Comparison of ENCODE assay signal across 8 cellular contexts in the genomic region with DNA sequence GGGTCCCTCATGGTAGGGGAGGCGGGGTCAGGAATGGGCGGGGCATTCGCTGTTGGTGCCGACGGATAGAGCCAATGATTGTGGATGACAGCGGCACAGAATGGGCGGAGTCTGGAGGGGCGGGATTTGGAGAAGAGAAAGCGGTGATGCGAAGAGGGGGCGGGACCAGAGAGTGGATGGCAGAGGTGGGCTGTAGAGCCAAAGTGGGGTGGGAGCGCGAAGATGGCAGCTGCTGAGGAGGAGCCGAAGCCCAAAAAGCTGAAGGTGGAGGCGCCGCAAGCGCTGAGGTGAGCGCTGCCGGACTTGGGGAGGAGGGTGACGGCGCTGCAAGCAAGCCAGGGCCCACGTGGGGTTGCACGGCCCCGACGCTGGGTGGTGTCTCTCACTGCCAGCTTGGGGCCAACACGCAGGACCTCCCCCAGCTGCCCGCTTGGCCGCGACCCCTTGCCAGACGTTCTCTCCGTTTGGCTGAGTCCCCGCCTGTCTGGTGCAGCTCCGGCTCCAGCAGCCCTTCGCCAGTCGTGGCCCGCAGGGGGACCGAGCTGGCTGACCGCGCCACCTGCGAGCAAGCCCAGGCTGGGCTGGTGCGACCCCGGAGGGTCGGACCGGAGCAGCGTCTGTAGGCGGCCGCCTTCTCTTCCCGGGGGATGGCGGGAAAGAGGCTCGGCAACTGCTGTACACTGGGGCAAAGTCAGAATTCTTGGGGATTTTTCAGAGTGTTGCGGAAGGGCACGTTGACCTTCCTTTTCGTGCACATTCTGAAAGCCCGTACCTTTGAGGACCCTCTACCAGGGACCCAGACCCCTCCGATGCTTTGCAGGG. TPM values are rescaled to one million over a fixed set of nuclear protein-coding genes. Genes with fewer than 3 reads are reported as not detected.
DNase-seq lines count a peak whose midpoint lies in the region; ATAC-seq, FAIRE-seq and TF ChIP-seq lines count a peak whose summit lies in the region.

Gene ADK (plus strand): TSS at position 165 of the 822 bp plus-strand sequence. CDS start 58 bp downstream, at position 223.

- peak; percentile 85 for DNase-seq in D721Med (ENCODE audit: insufficient read length, low spot score)
- peak; percentile 96 for DNase-seq in HT1080 (ENCODE audit: low read depth)
- DNase-seq in PC-3, result peak; percentile 100
- DNase-seq in activated T-cell treated with anti-CD3 and anti-CD28 coated beads for 48 hours (ENCODE audit: low read depth), result peak; percentile 99
- peak; percentile 89 for DNase-seq in epithelial cell of proximal tubule (ENCODE audit: low read depth)
- DNase-seq in stimulated activated CD8-positive, alpha-beta memory T cell treated with anti-CD3 and anti-CD28 coated beads, Interleukin-7, amount 100 ng/mL, for 1 hour (ENCODE audit: low read depth in 2 of 2), result peak; percentile 99 to 100

- H3F3A ChIP-seq in PC-3 (ENCODE audit: low read length, unreplicated experiment), result no peaks in the 10 kb centered on the region

- H3K27me3 ChIP-seq in PC-3 (ENCODE audit: low read length) (no peaks in the 10 kb centered on the region), mucosa of stomach (ENCODE audit: control insufficient read depth, insufficient read depth, low read length) (no peaks in the 10 kb centered on the region)

- peak within 1 kb of the TSS; percentile 54 for H3K27ac ChIP-seq in PC-3 (ENCODE audit: low read length)

- CTCF ChIA-PET in PC-3 (lab: Charles Lee), result interaction anchor here (0.8 to 2.5 kb wide), 5 partner anchors 25 to 271 kb away, joined by 3 to 16 read pairs (median 3); no protein-coding TSS in a partner anchor

- peak within 1 kb of the TSS; percentile 62 for H2AFZ ChIP-seq in PC-3 (ENCODE audit: low read length)

- H3K9me2 ChIP-seq in PC-3 (replicated peaks; ENCODE audit: low read length), result no peaks in the 10 kb centered on the region

- ATAC-seq in GM21360 (IDR thresholded peaks at IDR 0.05; ENCODE audit: unreplicated experiment) (peak; percentile 84), PC-3 (peak; percentile 89)

- intact Hi-C loops in PC-3 (cut with micrococcal nuclease), result loop anchor here (1.0 kb wide), 4 partner anchors 25 to 83 kb away; no protein-coding TSS in a partner anchor

- no peak for TF ChIP-seq CTCF in D721Med (IDR thresholded peaks at IDR 0.05; ENCODE audit: insufficient read depth, missing control alignments)
- peak; percentile 76 for TF ChIP-seq CTCF in PC-3 (conservative IDR thresholded peaks at IDR 0.05; ENCODE audit: low read depth, low read length)
- TF ChIP-seq CTCF in epithelial cell of proximal tubule (conservative IDR thresholded peaks at IDR 0.05; ENCODE audit: low read depth, low read length), result no peak

- H3K9me3 ChIP-seq in PC-3 (ENCODE audit: low read length) (no peaks in the 10 kb centered on the region), mucosa of stomach (ENCODE audit: control insufficient read depth, low read length) (no peaks in the 10 kb centered on the region)

- H3K4me1 ChIP-seq in PC-3 (ENCODE audit: insufficient read depth, low read length) (peaks cover 28% of the 10 kb centered on the region), mucosa of stomach (ENCODE audit: control insufficient read depth, insufficient read depth, low read length) (peaks cover 3% of the 10 kb centered on the region)

- H3K9ac ChIP-seq in PC-3 (ENCODE audit: low read length), result peak within 1 kb of the TSS; percentile 69
- peak within 1 kb of the TSS; percentile 88 for H3K9ac ChIP-seq in mucosa of stomach (ENCODE audit: low read length)

- H3K36me3 ChIP-seq in PC-3 (ENCODE audit: low read depth, low read length) (peaks cover 11% of the 10 kb centered on the region; the same call in 1 of the 2 replicates), mucosa of stomach (ENCODE audit: control insufficient read depth, insufficient read depth, low read length) (no peaks in the 10 kb centered on the region)

- peak within 1 kb of the TSS; percentile 79 for H3K4me2 ChIP-seq in PC-3 (ENCODE audit: low read length)

- POLR2A ChIA-PET in PC-3 (lab: Charles Lee; ENCODE audit: unreplicated experiment), result interaction anchor here (0.6 to 2.3 kb wide), 8 partner anchors 13 to 706 kb away, joined by 3 to 9 read pairs (median 5); no protein-coding TSS in a partner anchor

- H3K4me3 ChIP-seq in PC-3 (ENCODE audit: low read length) (peak within 1 kb of the TSS; percentile 69), epithelial cell of proximal tubule (ENCODE audit: low read depth, low read length) (peak within 1 kb of the TSS; percentile 82), mucosa of stomach (ENCODE audit: low read length) (peak within 1 kb of the TSS; percentile 91)

- FAIRE-seq in D721Med (lab: Jason Lieb, UNC), result no peak

- H3K79me2 ChIP-seq in PC-3 (ENCODE audit: low read length), result peaks cover 96% of the 10 kb centered on the region

- peaks cover 22% of the 10 kb centered on the region for H4K20me1 ChIP-seq in PC-3 (ENCODE audit: low read length)

- TSS peak; percentile 44 for BruUV-seq in PC-3 (replicated peaks; lab: Mats Ljungman, UMichigan)

RNA-seq across cellular contexts. Expression of gene ADK, which starts in this region (rescaled TPM):
- total RNA-seq in HT1080 (2014; rRNA removed; shearing (Covaris generic)), result 59.2 and 65.2 TPM in 2 replicates
- 85.7 and 87.3 TPM in 2 replicates for polyA plus RNA-seq in HT1080 (2015; cell fraction: cytosol; rRNA removed)
- polyA plus RNA-seq in HT1080 (2015; cell fraction: nucleus; rRNA removed), result 61.2 and 66.9 TPM in 2 replicates
- total RNA-seq in PC-3 (2014; rRNA removed) (221 and 256 TPM in 2 replicates), epithelial cell of proximal tubule (39.4 and 54.9 TPM in 2 replicates)

Comparison
In these comparisons a context has a peak if more than half of its experiments do, and no peak if none do; other contexts are left out.
1. Peak in every context shown above with its lines: DNase-seq, ATAC-seq, H3K4me3 ChIP-seq and H3K27ac ChIP-seq.